ENCODE assay signal across 10 cellular contexts in genomic region chr20:24949756-24950127, GRCh38. TPM values are rescaled to one million over a fixed set of nuclear protein-coding genes. Genes with fewer than 3 reads are reported as not detected.
DNase-seq lines count a peak whose midpoint lies in the region; ATAC-seq lines count a peak whose summit lies in the region.
"Had no signal": no experiment of that assay in that cellular context is flagged by ENCODE, and none has a peak within 500 bp of the region (broad histone marks: within the 10 kb centered on the region; RNA-seq: fewer than 3 reads in every experiment).

No MANE protein-coding gene starts in this region.

- no peaks in the 10 kb centered on the region for H3K27me3 Mint-ChIP-seq in effector memory CD8-positive, alpha-beta T cell
- peaks cover 39% of the 10 kb centered on the region for H3K27me3 Mint-ChIP-seq in stimulated activated memory B cell treated with anti-CD40 and anti-IgM and Interleukin-4, amounts not matched to agents 10 μg/mL and 1 μg/mL and 100 μg/mL, for 72 hours

- peak overlapping the region; percentile 98 to 99 for H3K27ac Mint-ChIP-seq in effector memory CD8-positive, alpha-beta T cell
- no peak overlapping the region for H3K27ac Mint-ChIP-seq in stimulated activated memory B cell treated with anti-CD40 and anti-IgM and Interleukin-4, amounts not matched to agents 10 μg/mL and 1 μg/mL and 100 μg/mL, for 72 hours

- H3K4me3 Mint-ChIP-seq in effector memory CD8-positive, alpha-beta T cell = peak overlapping the region; percentile 98 to 99
- peak overlapping the region; percentile 44 for H3K4me3 Mint-ChIP-seq in stimulated activated memory B cell treated with anti-CD40 and anti-IgM and Interleukin-4, amounts not matched to agents 10 μg/mL and 1 μg/mL and 100 μg/mL, for 72 hours

- peaks cover 61% of the 10 kb centered on the region for H3K36me3 Mint-ChIP-seq in effector memory CD8-positive, alpha-beta T cell (ENCODE audit: insufficient read depth)
- H3K36me3 Mint-ChIP-seq in stimulated activated memory B cell treated with anti-CD40 and anti-IgM and Interleukin-4, amounts not matched to agents 10 μg/mL and 1 μg/mL and 100 μg/mL, for 72 hours = peaks cover 7% of the 10 kb centered on the region

- DNase-seq in NOMO-1 treated with DMSO at 0.1 percent for 48 hours (lab: John Stamatoyannopoulos, UW; ENCODE audit: unreplicated experiment) = peak; percentile 7
- no peak for DNase-seq in NOMO-1 treated with dmso at 0.1 percent for 144 hours (lab: John Stamatoyannopoulos, UW; ENCODE audit: unreplicated experiment)
- peak; percentile 51 for DNase-seq in RPMI7951 (ENCODE audit: low read depth)
- DNase-seq in effector memory CD8-positive, alpha-beta T cell = peak in 2 of 3 experiments; percentile 23 to 28
- DNase-seq in NCI-H526 treated with DMSO at 0.1 percent for 48 hours (lab: John Stamatoyannopoulos, UW) = no peak
- DNase-seq in caudate nucleus (lab: John Stamatoyannopoulos, UW) = no peak
- DNase-seq: GOT3, NCI-H69 had no signal

- peaks cover 61 to 72% of the 10 kb centered on the region in 2 donors for H3K4me1 Mint-ChIP-seq in effector memory CD8-positive, alpha-beta T cell (ENCODE audit: low read depth in 2 of 2)
- peaks cover 13% of the 10 kb centered on the region for H3K4me1 Mint-ChIP-seq in stimulated activated memory B cell treated with anti-CD40 and anti-IgM and Interleukin-4, amounts not matched to agents 10 μg/mL and 1 μg/mL and 100 μg/mL, for 72 hours

- ATAC-seq in effector memory CD8-positive, alpha-beta T cell (replicated peaks) = peak; percentile 16
- peak; percentile 10 for ATAC-seq in stimulated activated memory B cell treated with anti-CD40 and anti-IgM and Interleukin-4, amounts not matched to agents 10 μg/mL and 1 μg/mL and 100 μg/mL, for 72 hours
- ATAC-seq in GM21526 (IDR thresholded peaks at IDR 0.05; ENCODE audit: low FRiP score, unreplicated experiment) = no peak

- H3K27ac ChIP-seq in caudate nucleus (ENCODE audit: low read depth, low read length) = no peak overlapping the region

- peaks cover 3 to 7% of the 10 kb centered on the region in 2 donors for H3K9me3 Mint-ChIP-seq in effector memory CD8-positive, alpha-beta T cell
- H3K9me3 Mint-ChIP-seq in stimulated activated memory B cell treated with anti-CD40 and anti-IgM and Interleukin-4, amounts not matched to agents 10 μg/mL and 1 μg/mL and 100 μg/mL, for 72 hours = peaks cover 23% of the 10 kb centered on the region

RNA-seq across cellular contexts. Expression of gene CST7, which starts 0.7 kb away (rescaled TPM):
- 77.4 and 80.0 TPM in 2 replicates for total RNA-seq in RPMI7951 (2014; rRNA removed; shearing (Covaris generic))

RNA-seq across cellular contexts. Expression of gene APMAP, which starts 42.8 kb away (rescaled TPM):
- 214 and 236 TPM in 2 replicates for total RNA-seq in RPMI7951 (2014; rRNA removed; shearing (Covaris generic))

Comparison
In these comparisons a context has a peak if more than half of its experiments do, and no peak if none do; other contexts are left out.
1. DNase-seq: peak in NOMO-1 treated with DMSO at 0.1 percent for 48 hours (single experiment), RPMI7951 (single experiment) and effector memory CD8-positive, alpha-beta T cell (2 of 3); none in NOMO-1 treated with dmso at 0.1 percent for 144 hours (single experiment), NCI-H526 treated with DMSO at 0.1 percent for 48 hours (single experiment) and caudate nucleus (0 of 61).